In the genomic region with DNA sequence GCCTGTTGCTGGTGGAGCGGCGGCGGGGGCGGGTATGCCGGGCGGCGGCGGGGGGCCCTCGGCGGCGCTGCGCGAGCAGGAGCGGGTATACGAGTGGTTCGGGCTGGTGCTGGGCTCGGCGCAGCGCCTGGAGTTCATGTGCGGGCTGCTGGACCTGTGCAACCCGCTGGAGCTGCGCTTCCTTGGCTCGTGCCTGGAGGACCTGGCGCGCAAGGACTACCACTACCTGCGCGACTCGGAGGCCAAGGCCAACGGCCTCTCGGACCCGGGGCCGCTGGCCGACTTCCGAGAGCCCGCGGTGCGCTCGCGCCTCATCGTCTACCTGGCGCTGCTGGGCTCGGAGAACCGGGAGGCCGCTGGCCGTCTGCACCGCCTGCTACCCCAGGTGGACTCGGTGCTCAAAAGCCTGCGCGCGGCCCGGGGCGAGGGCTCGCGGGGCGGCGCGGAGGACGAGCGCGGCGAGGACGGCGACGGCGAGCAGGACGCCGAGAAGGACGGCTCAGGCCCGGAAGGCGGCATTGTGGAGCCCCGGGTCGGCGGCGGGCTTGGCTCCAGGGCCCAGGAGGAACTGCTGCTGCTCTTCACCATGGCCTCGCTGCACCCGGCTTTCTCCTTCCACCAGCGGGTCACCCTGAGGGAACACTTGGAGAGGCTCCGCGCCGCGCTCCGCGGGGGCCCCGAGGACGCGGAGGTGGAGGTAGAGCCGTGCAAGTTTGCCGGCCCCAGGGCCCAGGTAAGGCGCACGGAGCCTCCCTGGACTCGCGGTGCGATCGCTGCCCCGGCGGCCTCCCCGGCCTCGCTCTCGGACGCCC, we compare ENCODE assay signal across 8 cellular contexts. TPM values are rescaled to one million over a fixed set of nuclear protein-coding genes. Genes with fewer than 3 reads are reported as not detected.
DNase-seq lines count a peak whose midpoint lies in the region; ATAC-seq, FAIRE-seq and TF ChIP-seq lines count a peak whose summit lies in the region.

No MANE protein-coding gene starts in this region.

- no peaks in the 10 kb centered on the region; the same call in 1 of the 2 replicates for H3K9me3 ChIP-seq in SK-N-SH
- no peaks in the 10 kb centered on the region for H3K9me3 ChIP-seq in cardiac muscle cell (ENCODE audit: low read depth)
- peaks cover 2% of the 10 kb centered on the region for H3K9me3 ChIP-seq in trophoblast cell (ENCODE audit: insufficient read depth, low read depth, low read length)

- H4K20me1 ChIP-seq in SK-N-SH (ENCODE audit: insufficient read depth) = no peaks in the 10 kb centered on the region; the same call in 1 of the 2 replicates

- peaks cover 25% of the 10 kb centered on the region for H3K36me3 Mint-ChIP-seq in activated naive CD8-positive, alpha-beta T cell treated with anti-CD3 and anti-CD28 coated beads for 36 hours

- H3K4me1 ChIP-seq in SK-N-SH (ENCODE audit: control insufficient read depth in 1 of 2, insufficient read depth in 2 of 2, low read depth in 1 of 2, low read length in 1 of 2) (peaks cover 10 to 18% of the 10 kb centered on the region in 2 experiments; a peak in 3 of 4 replicates), cardiac muscle cell (ENCODE audit: low read depth) (peaks cover 7% of the 10 kb centered on the region), trophoblast cell (ENCODE audit: control insufficient read depth in 1 of 2, insufficient read depth in 2 of 2, low read length in 2 of 2) (peaks cover 3 to 4% of the 10 kb centered on the region in 2 experiments)

- no peaks in the 10 kb centered on the region for H3F3A ChIP-seq in SK-N-SH (replicated peaks; ENCODE audit: insufficient read depth)

- H3K4me2 ChIP-seq in SK-N-SH (peak overlapping the region; percentile 81), trophoblast cell (ENCODE audit: low read length) (peak overlapping the region; percentile 89)

- H3K4me1 Mint-ChIP-seq in activated naive CD8-positive, alpha-beta T cell treated with anti-CD3 and anti-CD28 coated beads for 36 hours = peaks cover 40% of the 10 kb centered on the region

- POLR2A ChIA-PET in SK-N-SH (lab: Yijun Ruan, JAX) = no interaction called here

- H3K27me3 ChIP-seq in SK-N-SH (ENCODE audit: insufficient read depth) = no peaks in the 10 kb centered on the region
- H3K27me3 ChIP-seq in cardiac muscle cell = peaks cover 16% of the 10 kb centered on the region
- no peaks in the 10 kb centered on the region for H3K27me3 ChIP-seq in trophoblast cell (ENCODE audit: insufficient read depth, low read length)

- H2BK12ac ChIP-seq in trophoblast cell (ENCODE audit: low read length) = no peak overlapping the region

- peak overlapping the region; percentile 86 to 90 for H3K4me3 ChIP-seq in SK-N-SH (ENCODE audit: low read depth in 2 of 2, low read length in 1 of 2)
- H3K4me3 ChIP-seq in cardiac muscle cell = peak overlapping the region; percentile 70
- peak overlapping the region; percentile 91 for H3K4me3 ChIP-seq in trophoblast cell (ENCODE audit: low read depth, low read length)

- H3K23ac ChIP-seq in trophoblast cell (ENCODE audit: low read length) = no peak overlapping the region

- no peaks in the 10 kb centered on the region for H3K27me3 Mint-ChIP-seq in activated naive CD8-positive, alpha-beta T cell treated with anti-CD3 and anti-CD28 coated beads for 36 hours

- H3K4me3 Mint-ChIP-seq in activated naive CD8-positive, alpha-beta T cell treated with anti-CD3 and anti-CD28 coated beads for 36 hours = peak overlapping the region; percentile 99

- H3K4ac ChIP-seq in trophoblast cell (ENCODE audit: low read depth, low read length) = peak overlapping the region; percentile 57

- peak overlapping the region; percentile 22 for H2AK5ac ChIP-seq in trophoblast cell (ENCODE audit: low read length)

- peaks cover 40% of the 10 kb centered on the region for H3K79me2 ChIP-seq in SK-N-SH (ENCODE audit: insufficient read depth)
- peaks cover 21% of the 10 kb centered on the region for H3K79me2 ChIP-seq in trophoblast cell (ENCODE audit: control insufficient read depth, insufficient read depth, low read length, poor library complexity)

- CTCF ChIA-PET in SK-N-SH (lab: Yijun Ruan, JAX) = interaction anchor here (1.6 to 1.8 kb wide), 2 partner anchors 60 to 98 kb away, joined by 7 to 8 read pairs; no protein-coding TSS in a partner anchor

- no peak overlapping the region for H2BK120ac ChIP-seq in trophoblast cell (ENCODE audit: insufficient read depth, low read length, poor library complexity)

- DNase-seq in DMS53 (lab: John Stamatoyannopoulos, UW) (peak; percentile 90), SK-N-SH (peak; percentile 66), cardiac muscle cell (ENCODE audit: low read depth in 1 of 2, low spot score in 1 of 2) (peak; percentile 59 to 77), trophoblast cell (peak; percentile 76 to 79), urothelium cell line (ENCODE audit: low spot score) (peak; percentile 21)
- DNase-seq in activated naive CD8-positive, alpha-beta T cell treated with anti-CD3 and anti-CD28 coated beads for 36 hours = peak; percentile 61

- TF ChIP-seq CTCF in SK-N-SH (IDR thresholded peaks at IDR 0.05) (no peak), cardiac muscle cell (IDR thresholded peaks at IDR 0.05; ENCODE audit: low read depth, low read length) (no peak)

- peak overlapping the region; percentile 42 for H2BK5ac ChIP-seq in trophoblast cell (ENCODE audit: low read depth, low read length, poor library complexity)

- H3K36me3 ChIP-seq in SK-N-SH (replicated peaks in 1 of 2; ENCODE audit: control insufficient read depth in 1 of 2, insufficient read depth in 2 of 2, low read length in 1 of 2) (no peaks in the 10 kb centered on the region), cardiac muscle cell (no peaks in the 10 kb centered on the region), trophoblast cell (ENCODE audit: control insufficient read depth in 1 of 2, insufficient read depth in 2 of 2, low read length in 2 of 2) (no peaks in the 10 kb centered on the region)

- peak overlapping the region; percentile 5 for H4K12ac ChIP-seq in trophoblast cell (ENCODE audit: low read depth, low read length)

- FAIRE-seq in urothelium cell line (lab: Jason Lieb, UNC) = no peak

- TF ChIP-seq EP300 in SK-N-SH (IDR thresholded peaks at IDR 0.05; ENCODE audit: borderline replicate concordance in 1 of 2, low read depth in 1 of 2, low read length in 1 of 2) = no peak

- no peak for TF ChIP-seq RAD21 in SK-N-SH (IDR thresholded peaks at IDR 0.05; ENCODE audit: low read length)

- peak overlapping the region; percentile 99 for H3K27ac Mint-ChIP-seq in activated naive CD8-positive, alpha-beta T cell treated with anti-CD3 and anti-CD28 coated beads for 36 hours

- no peaks in the 10 kb centered on the region for H3K9me2 ChIP-seq in SK-N-SH

- peak overlapping the region; percentile 57 for H3K14ac ChIP-seq in trophoblast cell (ENCODE audit: low read length)

- H3K9ac ChIP-seq in SK-N-SH = peak overlapping the region; percentile 66
- H3K9ac ChIP-seq in trophoblast cell (ENCODE audit: low read length) = peak overlapping the region; percentile 81

- peak overlapping the region; percentile 7 for H4K8ac ChIP-seq in trophoblast cell (ENCODE audit: low read depth, low read length)

- WGBS in SK-N-SH (ENCODE audit: low lambda C conversion rate) = 0% methylated on average over 26 of the region's 100 CpGs
- WGBS in trophoblast cell (ENCODE audit: extremely low coverage, insufficient coverage, insufficient read length) = no CpG with 5 or more reads among the region's 100 CpGs

- peak overlapping the region; percentile 40 for H3K18ac ChIP-seq in trophoblast cell (ENCODE audit: low read length)

- peak overlapping the region; percentile 47; the same call in 1 of the 2 replicates for H2AFZ ChIP-seq in SK-N-SH (ENCODE audit: low read depth)
- H2AFZ ChIP-seq in trophoblast cell (ENCODE audit: insufficient read depth, low read length, poor library complexity) = peak overlapping the region; percentile 38

- H3K27ac ChIP-seq in SK-N-SH (ENCODE audit: low read depth in 2 of 2, low read length in 1 of 2) = peak overlapping the region; percentile 61 to 82
- peak overlapping the region; percentile 85 for H3K27ac ChIP-seq in cardiac muscle cell
- peak overlapping the region; percentile 59 for H3K27ac ChIP-seq in trophoblast cell (ENCODE audit: low read depth, low read length)

- peaks cover 18% of the 10 kb centered on the region for H3K79me1 ChIP-seq in trophoblast cell (ENCODE audit: low read length)

- H3K9me3 Mint-ChIP-seq in activated naive CD8-positive, alpha-beta T cell treated with anti-CD3 and anti-CD28 coated beads for 36 hours = no peaks in the 10 kb centered on the region

- peak overlapping the region; percentile 32 for H4K91ac ChIP-seq in trophoblast cell (ENCODE audit: low read depth, low read length)

- ATAC-seq in HG03439 (IDR thresholded peaks at IDR 0.05; ENCODE audit: unreplicated experiment) (peak; percentile 4), GM18517 (IDR thresholded peaks at IDR 0.05; ENCODE audit: unreplicated experiment) (no peak)

TF ChIP-seq in SK-N-SH, 30 proteins besides CTCF, POLR2A, EP300 and RAD21 (continues in another document):
- TF ChIP-seq IRF3 (IDR thresholded peaks at IDR 0.05; ENCODE audit: low read depth, low read length) (no peak), FOXM1 (IDR thresholded peaks at IDR 0.05; ENCODE audit: low read depth) (no peak), PBX3 (IDR thresholded peaks at IDR 0.05) (no peak), TCF12 (IDR thresholded peaks at IDR 0.05) (no peak), RXRA (IDR thresholded peaks at IDR 0.05; ENCODE audit: borderline replicate concordance, low read depth) (no peak)

RNA-seq across cellular contexts. Expression of gene ZCCHC2, which starts 1.0 kb away (rescaled TPM):
- 6.7 and 7.3 TPM in 2 replicates for polyA plus RNA-seq in SK-N-SH (2012; rRNA removed)
- 4.2 and 5.0 TPM in 2 replicates for polyA plus RNA-seq in SK-N-SH (2012; cell fraction: cytosol; rRNA removed)
- 10.4 and 14.4 TPM in 2 replicates for polyA plus RNA-seq in SK-N-SH (2012; cell fraction: nucleus; rRNA removed)
- total RNA-seq in activated naive CD8-positive, alpha-beta T cell treated with anti-CD3 and anti-CD28 coated beads for 36 hours = 10 to 100 TPM; 25.1 to 28.9 TPM
- 12.2 and 25.2 TPM in 2 replicates for total RNA-seq in cardiac muscle cell
- polyA plus RNA-seq in cardiac muscle cell = 2.1 and 5.9 TPM in 2 replicates
- polyA plus RNA-seq in trophoblast cell (2013) = 7.3 and 7.9 TPM in 2 replicates

Comparison
In these comparisons a context has a peak if more than half of its experiments do, and no peak if none do; other contexts are left out.
1. DNase-seq: peak in every context shown above with its lines; median percentile 90 in DMS53; 78 in trophoblast cell; 68 in cardiac muscle cell; 66 in SK-N-SH; 61 in activated naive CD8-positive, alpha-beta T cell treated with anti-CD3 and anti-CD28 coated beads for 36 hours; 21 in urothelium cell line.